27 cellular contexts compared by ENCODE assay signal in genomic region chr11:20661445-20661844, GRCh38. TPM values are rescaled to one million over a fixed set of nuclear protein-coding genes. Genes with fewer than 3 reads are reported as not detected.
"Had no signal": no experiment of that assay in that cellular context is flagged by ENCODE, and none has a peak within 500 bp of the region (broad histone marks: within the 10 kb centered on the region; RNA-seq: fewer than 3 reads in every experiment).

No MANE protein-coding gene starts in this region.

- H3K4me3 ChIP-seq: gastrocnemius medialis, heart left ventricle, hepatocyte, lung, ovary, psoas muscle, sigmoid colon, spleen, thoracic aorta, tibial nerve, upper lobe of left lung had no signal

- H3K36me3 ChIP-seq: gastrocnemius medialis, heart left ventricle, ovary, sigmoid colon, spleen, thoracic aorta, tibial nerve, upper lobe of left lung had no signal

- DNase-seq: effector CD8-positive, alpha-beta T cell; endodermal cell; foreskin fibroblast; gastrocnemius medialis; heart left ventricle; kidney; natural killer cell; occipital lobe; ovary; posterior cingulate gyrus; psoas muscle; right cardiac atrium; sigmoid colon; spleen; stimulated activated CD4-positive, alpha-beta T cell treated with anti-CD3 and anti-CD28 coated beads, Interleukin-4, amount 100 ng/mL, for 4 hours; upper lobe of left lung had no signal

- H3K27ac ChIP-seq: epithelial cell of prostate, gastrocnemius medialis, heart left ventricle, hepatocyte, ovary, psoas muscle, sigmoid colon, spleen, thoracic aorta, tibial nerve, upper lobe of left lung had no signal

- H3K9me3 ChIP-seq: gastrocnemius medialis, ovary, psoas muscle, sigmoid colon, thoracic aorta, upper lobe of left lung had no signal

- H3K4me2 ChIP-seq: hepatocyte had no signal

- H3K4me1 ChIP-seq: gastrocnemius medialis, heart left ventricle, psoas muscle, sigmoid colon, spleen, tibial nerve, upper lobe of left lung had no signal

- H3K27me3 ChIP-seq: ovary, tibial nerve, upper lobe of left lung had no signal

RNA-seq across cellular contexts. Expression of gene NELL1, which starts 7.9 kb away (rescaled TPM):
- total RNA-seq: esophagus mucosa, gastrocnemius medialis, glomerular endothelial cell, left lobe of liver, liver, mononuclear cell, natural killer cell, psoas muscle, renal cortical epithelial cell, tibial nerve had no signal
- polyA plus RNA-seq: heart left ventricle, liver, right cardiac atrium, spleen had no signal
